Comparison of ENCODE assay signal across 25 cellular contexts in genomic region chr17:18234853-18235380, GRCh38. TPM values are rescaled to one million over a fixed set of nuclear protein-coding genes. Genes with fewer than 3 reads are reported as not detected.
DNase-seq lines count a peak whose midpoint lies in the region; ATAC-seq, FAIRE-seq and TF ChIP-seq lines count a peak whose summit lies in the region.
"Had no signal": no experiment of that assay in that cellular context is flagged by ENCODE, and none has a peak within 500 bp of the region (broad histone marks: within the 10 kb centered on the region; RNA-seq: fewer than 3 reads in every experiment).

No MANE protein-coding gene starts in this region.

- peak overlapping the region; percentile 78 for H3K27ac ChIP-seq in keratinocyte (ENCODE audit: control insufficient read depth, insufficient read depth, low read length)
- peak overlapping the region; percentile 55 for H3K27ac ChIP-seq in suprapubic skin
- no peak overlapping the region for H3K27ac ChIP-seq in small intestine (ENCODE audit: low read depth in 1 of 2, low read length in 1 of 2)
- H3K27ac ChIP-seq: hepatocyte, neural progenitor cell, prostate gland, SJCRH30, upper lobe of left lung had no signal

- H3K27me3 Mint-ChIP-seq in activated T-cell treated with anti-CD3 and anti-CD28 coated beads, Interleukin-2, amount 50 U/mL, for 24 hours = no peaks in the 10 kb centered on the region
- H3K27me3 Mint-ChIP-seq in activated T-helper 2 cell treated with anti-CD3 and anti-CD28 coated beads, Interferon-gamma antibody, Interleukin-2, Interleukin-4, amounts not matched to agents 10 μg/mL and 5 μg/mL and 100 μg/mL, durations not matched to agents 14 hours and 24 hours and 36 hours (ENCODE audit: low read depth) = no peaks in the 10 kb centered on the region
- H3K27me3 Mint-ChIP-seq: activated CD4-positive, alpha-beta T cell treated with anti-CD3 and anti-CD28 coated beads, Interleukin-2, amount 10 ng/mL, durations not matched to agents 24 days and 14 days; stimulated activated naive CD8-positive, alpha-beta T cell treated with anti-CD3 and anti-CD28 coated beads, Interleukin-15, amount 100 ng/mL, for 72 hours had no signal

- DNase-seq in activated T-cell treated with anti-CD3 and anti-CD28 coated beads, Interleukin-2, amount 50 U/mL, for 24 hours = no peak
- DNase-seq in activated T-cell treated with anti-CD3 and anti-CD28 coated beads, Interleukin-2, amount 50 U/mL, for 48 hours = no peak
- DNase-seq in activated T-helper 2 cell treated with anti-CD3 and anti-CD28 coated beads, Interferon-gamma antibody, Interleukin-2, Interleukin-4, amounts not matched to agents 10 μg/mL and 5 μg/mL and 100 μg/mL, durations not matched to agents 14 hours and 24 hours and 36 hours (ENCODE audit: low spot score) = no peak
- DNase-seq in keratinocyte (ENCODE audit: low read depth, low spot score) (no peak), suprapubic skin (ENCODE audit: low spot score in 2 of 2) (peak in 1 of 2 donors; percentile 48), small intestine (no peak)
- DNase-seq: activated CD4-positive, alpha-beta T cell treated with anti-CD3 and anti-CD28 coated beads, Interleukin-2, amount 10 ng/mL, durations not matched to agents 24 days and 14 days; DMS79 treated with DMSO at 0.1 percent for 48 hours; erythroblast; immature natural killer cell; left ventricle myocardium superior; NCI-H1092 treated with DMSO at 0.1 percent for 48 hours; NCI-H2029 treated with DMSO at 0.1 percent for 48 hours; NCI-H82; SJCRH30; stimulated activated naive CD8-positive, alpha-beta T cell treated with anti-CD3 and anti-CD28 coated beads, Interleukin-15, amount 100 ng/mL, for 72 hours had no signal

- WGBS in suprapubic skin = 91% methylated on average over 15 of the region's 22 CpGs
- WGBS in small intestine, 3 donors = 95 to 97% (median 95%) methylated on average over 22 of the region's 22 CpGs

- no peak for TF ChIP-seq POLR2A in suprapubic skin (IDR thresholded peaks at IDR 0.05)

- no peak overlapping the region for H2AFZ ChIP-seq in keratinocyte (ENCODE audit: control insufficient read depth, low read length)
- H2AFZ ChIP-seq: hepatocyte, neural progenitor cell had no signal

- FAIRE-seq in keratinocyte (lab: Jason Lieb, UNC) (no peak), small intestine (lab: Jason Lieb, UNC) (no peak)
- FAIRE-seq: A549, frontal cortex had no signal

- no peaks in the 10 kb centered on the region for H4K20me1 ChIP-seq in keratinocyte (ENCODE audit: control insufficient read depth, extremely low read depth, insufficient read depth, low read length)

- dilution Hi-C loops in keratinocyte (cut with MboI; ENCODE audit: extremely low pct_ligation_motif_present, low sequenced_read_pairs) = no loop called here

- no peak overlapping the region for H3K4me3 Mint-ChIP-seq in activated T-cell treated with anti-CD3 and anti-CD28 coated beads, Interleukin-2, amount 50 U/mL, for 24 hours
- H3K4me3 Mint-ChIP-seq in activated T-helper 2 cell treated with anti-CD3 and anti-CD28 coated beads, Interferon-gamma antibody, Interleukin-2, Interleukin-4, amounts not matched to agents 10 μg/mL and 5 μg/mL and 100 μg/mL, durations not matched to agents 14 hours and 24 hours and 36 hours (ENCODE audit: low read depth) = no peak overlapping the region
- H3K4me3 Mint-ChIP-seq: activated CD4-positive, alpha-beta T cell treated with anti-CD3 and anti-CD28 coated beads, Interleukin-2, amount 10 ng/mL, durations not matched to agents 24 days and 14 days; immature natural killer cell; neural progenitor cell; stimulated activated naive CD8-positive, alpha-beta T cell treated with anti-CD3 and anti-CD28 coated beads, Interleukin-15, amount 100 ng/mL, for 72 hours; T-helper 1 cell treated with Interleukin-12 subunit alpha and Interleukin-12 subunit beta and Interleukin-4 antibody, amounts not matched to agents 30 μg/mL and 1 μg/mL, for 36 hours had no signal

- peak overlapping the region; percentile 66 for H3K9ac ChIP-seq in keratinocyte (ENCODE audit: control insufficient read depth, extremely low read depth, insufficient read depth, low read length)
- H3K9ac ChIP-seq: neural progenitor cell had no signal

- peaks cover 5% of the 10 kb centered on the region for H3K79me2 ChIP-seq in keratinocyte (ENCODE audit: control insufficient read depth, insufficient read depth, low read length)

- H3K4me2 ChIP-seq in keratinocyte (ENCODE audit: control insufficient read depth, extremely low read depth, insufficient read depth, low read depth, low read length) = peak overlapping the region; percentile 62
- H3K4me2 ChIP-seq: A549, hepatocyte, neural progenitor cell had no signal

- H3K9me3 ChIP-seq in keratinocyte (ENCODE audit: control insufficient read depth, low read depth, low read length) (no peaks in the 10 kb centered on the region), suprapubic skin (no peaks in the 10 kb centered on the region), small intestine (ENCODE audit: control insufficient read depth, low read depth) (no peaks in the 10 kb centered on the region)
- H3K9me3 ChIP-seq: A549, prostate gland, SJCRH30, upper lobe of left lung had no signal

- H3K9me3 Mint-ChIP-seq in activated T-cell treated with anti-CD3 and anti-CD28 coated beads, Interleukin-2, amount 50 U/mL, for 24 hours = no peaks in the 10 kb centered on the region
- H3K9me3 Mint-ChIP-seq in activated T-helper 2 cell treated with anti-CD3 and anti-CD28 coated beads, Interferon-gamma antibody, Interleukin-2, Interleukin-4, amounts not matched to agents 10 μg/mL and 5 μg/mL and 100 μg/mL, durations not matched to agents 14 hours and 24 hours and 36 hours = no peaks in the 10 kb centered on the region
- H3K9me3 Mint-ChIP-seq: activated CD4-positive, alpha-beta T cell treated with anti-CD3 and anti-CD28 coated beads, Interleukin-2, amount 10 ng/mL, durations not matched to agents 24 days and 14 days; immature natural killer cell; neural progenitor cell; stimulated activated naive CD8-positive, alpha-beta T cell treated with anti-CD3 and anti-CD28 coated beads, Interleukin-15, amount 100 ng/mL, for 72 hours; T-helper 1 cell treated with Interleukin-12 subunit alpha and Interleukin-12 subunit beta and Interleukin-4 antibody, amounts not matched to agents 30 μg/mL and 1 μg/mL, for 36 hours had no signal

- intact Hi-C loops in activated T-helper 2 cell treated with anti-CD3 and anti-CD28 coated beads, Interferon-gamma antibody, Interleukin-2, Interleukin-4, amounts not matched to agents 10 μg/mL and 5 μg/mL and 100 μg/mL, durations not matched to agents 14 hours and 24 hours and 36 hours (cut with micrococcal nuclease) = no loop called here

- ATAC-seq in GM21528 (IDR thresholded peaks at IDR 0.05; ENCODE audit: low FRiP score, unreplicated experiment) (no peak), GM18867 (IDR thresholded peaks at IDR 0.05; ENCODE audit: unreplicated experiment) (no peak)
- ATAC-seq: left ventricle myocardium superior had no signal

- TF ChIP-seq CTCF in keratinocyte (optimal IDR thresholded peaks at IDR 0.05 in 1 of 3, IDR thresholded peaks at IDR 0.05 in 1 of 3, conservative IDR thresholded peaks at IDR 0.05 in 1 of 3; ENCODE audit: extremely low read depth in 1 of 3, insufficient read depth in 2 of 3, low read length in 3 of 3) (no peak), suprapubic skin (IDR thresholded peaks at IDR 0.05) (no peak)

- no peak overlapping the region for H3K4me3 ChIP-seq in keratinocyte (ENCODE audit: control insufficient read depth in 2 of 3, extremely low read depth in 1 of 3, insufficient read depth in 2 of 3, low read depth in 1 of 3, low read length in 3 of 3)
- H3K4me3 ChIP-seq in suprapubic skin = no peak overlapping the region
- H3K4me3 ChIP-seq in small intestine (ENCODE audit: low read depth in 1 of 2, low read length in 2 of 2) = no peak overlapping the region
- H3K4me3 ChIP-seq: A549, hepatocyte, neural progenitor cell, prostate gland, SJCRH30, upper lobe of left lung had no signal

- H3K4me1 ChIP-seq in keratinocyte (ENCODE audit: control insufficient read depth, extremely low read depth, insufficient read depth, low read length) (peaks cover 17% of the 10 kb centered on the region), suprapubic skin (peaks cover 15% of the 10 kb centered on the region), small intestine (ENCODE audit: control insufficient read depth in 2 of 2, insufficient read depth in 1 of 2, low read depth in 1 of 2, low read length in 1 of 2) (no peaks in the 10 kb centered on the region)
- H3K4me1 ChIP-seq: prostate gland, SJCRH30, upper lobe of left lung had no signal

- H3K36me3 ChIP-seq in keratinocyte (ENCODE audit: control insufficient read depth in 2 of 2, extremely low read depth in 1 of 2, insufficient read depth in 2 of 2, low read length in 2 of 2) (peaks cover 22 to 31% of the 10 kb centered on the region in 2 experiments), suprapubic skin (peaks cover 56% of the 10 kb centered on the region), small intestine (ENCODE audit: control insufficient read depth in 2 of 2, insufficient read depth in 2 of 2, low read length in 2 of 2) (peaks cover 0 to 2% of the 10 kb centered on the region in 2 donors)
- H3K36me3 ChIP-seq: neural progenitor cell, prostate gland had no signal

- no peaks in the 10 kb centered on the region for H3K27me3 ChIP-seq in keratinocyte (ENCODE audit: control insufficient read depth, extremely low read depth, insufficient read depth, low read length)
- H3K27me3 ChIP-seq in suprapubic skin = no peaks in the 10 kb centered on the region
- H3K27me3 ChIP-seq in small intestine (ENCODE audit: control insufficient read depth in 2 of 2, insufficient read depth in 2 of 2, low read length in 2 of 2) = no peaks in the 10 kb centered on the region
- H3K27me3 ChIP-seq: hepatocyte, neural progenitor cell, SJCRH30, upper lobe of left lung had no signal

- peaks cover 15% of the 10 kb centered on the region for H3K4me1 Mint-ChIP-seq in activated T-cell treated with anti-CD3 and anti-CD28 coated beads, Interleukin-2, amount 50 U/mL, for 24 hours (ENCODE audit: low read depth)
- H3K4me1 Mint-ChIP-seq in activated T-helper 2 cell treated with anti-CD3 and anti-CD28 coated beads, Interferon-gamma antibody, Interleukin-2, Interleukin-4, amounts not matched to agents 10 μg/mL and 5 μg/mL and 100 μg/mL, durations not matched to agents 14 hours and 24 hours and 36 hours (ENCODE audit: low read depth) = peaks cover 4% of the 10 kb centered on the region

- H3K36me3 Mint-ChIP-seq in activated T-cell treated with anti-CD3 and anti-CD28 coated beads, Interleukin-2, amount 50 U/mL, for 24 hours (ENCODE audit: low read depth) = peaks cover 56% of the 10 kb centered on the region
- peaks cover 14% of the 10 kb centered on the region for H3K36me3 Mint-ChIP-seq in activated T-helper 2 cell treated with anti-CD3 and anti-CD28 coated beads, Interferon-gamma antibody, Interleukin-2, Interleukin-4, amounts not matched to agents 10 μg/mL and 5 μg/mL and 100 μg/mL, durations not matched to agents 14 hours and 24 hours and 36 hours (ENCODE audit: low read depth)

- peak overlapping the region; percentile 88 for H3K27ac Mint-ChIP-seq in activated T-cell treated with anti-CD3 and anti-CD28 coated beads, Interleukin-2, amount 50 U/mL, for 24 hours
- H3K27ac Mint-ChIP-seq in activated T-helper 2 cell treated with anti-CD3 and anti-CD28 coated beads, Interferon-gamma antibody, Interleukin-2, Interleukin-4, amounts not matched to agents 10 μg/mL and 5 μg/mL and 100 μg/mL, durations not matched to agents 14 hours and 24 hours and 36 hours = peak overlapping the region; percentile 61
- H3K27ac Mint-ChIP-seq: activated CD4-positive, alpha-beta T cell treated with anti-CD3 and anti-CD28 coated beads, Interleukin-2, amount 10 ng/mL, durations not matched to agents 24 days and 14 days; immature natural killer cell; neural progenitor cell; stimulated activated naive CD8-positive, alpha-beta T cell treated with anti-CD3 and anti-CD28 coated beads, Interleukin-15, amount 100 ng/mL, for 72 hours; T-helper 1 cell treated with Interleukin-12 subunit alpha and Interleukin-12 subunit beta and Interleukin-4 antibody, amounts not matched to agents 30 μg/mL and 1 μg/mL, for 36 hours had no signal

- H3K9me1 ChIP-seq in keratinocyte (ENCODE audit: control insufficient read depth, extremely low read depth, insufficient read depth, low read length) = no peaks in the 10 kb centered on the region

- no peak for TF ChIP-seq EP300 in suprapubic skin (IDR thresholded peaks at IDR 0.05)

RNA-seq across cellular contexts. Expression of gene LLGL1, which starts 9.5 kb away (rescaled TPM):
- total RNA-seq in activated T-helper 2 cell treated with anti-CD3 and anti-CD28 coated beads, Interferon-gamma antibody, Interleukin-2, Interleukin-4, amounts not matched to agents 10 μg/mL and 5 μg/mL and 100 μg/mL, durations not matched to agents 14 hours and 24 hours and 36 hours = 23.0 and 24.7 TPM in 2 replicates
- polyA plus RNA-seq in keratinocyte = 13.8 to 24.7 TPM (median 22.6 TPM) in 3 replicates
- 4.3 TPM for polyA plus RNA-seq in keratinocyte (2011; ENCODE audit: low read depth)
- polyA plus RNA-seq in keratinocyte (2011; cell fraction: cytosol; rRNA removed) = 13.0 and 26.4 TPM in 2 replicates
- 29.1 and 37.8 TPM in 2 replicates for polyA plus RNA-seq in keratinocyte (2011; cell fraction: nucleus; rRNA removed)
- 9.8 and 22.3 TPM in 2 replicates for polyA plus RNA-seq in keratinocyte (2012; ENCODE audit: low replicate concordance)
- 25.2 to 45.1 TPM (median 34.6 TPM) in 3 replicates for polyA minus RNA-seq in keratinocyte
- 54.5 TPM for polyA minus RNA-seq in keratinocyte (2011; cell fraction: cytosol; rRNA and poly(A)+ RNA removed)
- polyA minus RNA-seq in keratinocyte (2011; cell fraction: nucleus; rRNA and poly(A)+ RNA removed) = 32.7 and 34.8 TPM in 2 replicates
- total RNA-seq in suprapubic skin = 10 to 100 TPM; 27.7 to 37.1 (median 32.8) TPM
- polyA plus RNA-seq in small intestine = 1 to 10 TPM; 2.5 to 9.4 (median 3.0) TPM

RNA-seq across cellular contexts. Expression of gene FLII, which starts 23.6 kb away (rescaled TPM):
- 334 and 340 TPM in 2 replicates for total RNA-seq in activated T-helper 2 cell treated with anti-CD3 and anti-CD28 coated beads, Interferon-gamma antibody, Interleukin-2, Interleukin-4, amounts not matched to agents 10 μg/mL and 5 μg/mL and 100 μg/mL, durations not matched to agents 14 hours and 24 hours and 36 hours
- polyA plus RNA-seq in keratinocyte (376 to 509 TPM (median 404 TPM) in 3 replicates), small intestine (100 to 1,000 TPM; 152 to 360 (median 266) TPM)
- polyA plus RNA-seq in keratinocyte (2011; ENCODE audit: low read depth) = 190 TPM
- 385 and 410 TPM in 2 replicates for polyA plus RNA-seq in keratinocyte (2011; cell fraction: cytosol; rRNA removed)
- polyA plus RNA-seq in keratinocyte (2011; cell fraction: nucleus; rRNA removed) = 632 and 753 TPM in 2 replicates
- polyA plus RNA-seq in keratinocyte (2012; ENCODE audit: low replicate concordance) = 196 and 509 TPM in 2 replicates
- 589 to 1,561 TPM (median 721 TPM) in 3 replicates for polyA minus RNA-seq in keratinocyte
- polyA minus RNA-seq in keratinocyte (2011; cell fraction: cytosol; rRNA and poly(A)+ RNA removed) = 529 TPM
- 248 and 269 TPM in 2 replicates for polyA minus RNA-seq in keratinocyte (2011; cell fraction: nucleus; rRNA and poly(A)+ RNA removed)
- total RNA-seq in suprapubic skin = 100 to 1,000 TPM; 254 to 350 (median 291) TPM

RNA-seq across cellular contexts. Expression of gene MIEF2, which starts 25.5 kb away (rescaled TPM):
- 6.8 and 7.9 TPM in 2 replicates for total RNA-seq in activated T-helper 2 cell treated with anti-CD3 and anti-CD28 coated beads, Interferon-gamma antibody, Interleukin-2, Interleukin-4, amounts not matched to agents 10 μg/mL and 5 μg/mL and 100 μg/mL, durations not matched to agents 14 hours and 24 hours and 36 hours
- polyA plus RNA-seq in keratinocyte (7.9 to 12.8 TPM (median 9.1 TPM) in 3 replicates), small intestine (1 to 10 TPM; 4.9 to 8.4 (median 5.7) TPM)
- 5.2 TPM for polyA plus RNA-seq in keratinocyte (2011; ENCODE audit: low read depth)
- polyA plus RNA-seq in keratinocyte (2011; cell fraction: cytosol; rRNA removed) = 3.8 and 9.5 TPM in 2 replicates
- 40.0 and 41.1 TPM in 2 replicates for polyA plus RNA-seq in keratinocyte (2011; cell fraction: nucleus; rRNA removed)
- polyA plus RNA-seq in keratinocyte (2012; ENCODE audit: low replicate concordance) = 11.2 and 12.3 TPM in 2 replicates
- polyA minus RNA-seq in keratinocyte = 6.4 to 12.0 TPM (median 8.4 TPM) in 3 replicates
- polyA minus RNA-seq in keratinocyte (2011; cell fraction: cytosol; rRNA and poly(A)+ RNA removed) = 15.5 TPM
- 29.0 and 30.2 TPM in 2 replicates for polyA minus RNA-seq in keratinocyte (2011; cell fraction: nucleus; rRNA and poly(A)+ RNA removed)
- 10 to 100 TPM; 19.5 to 39.2 (median 27.5) TPM for total RNA-seq in suprapubic skin

RNA-seq across cellular contexts. Expression of gene ALKBH5, which starts 51.3 kb away (rescaled TPM):
- total RNA-seq in activated T-helper 2 cell treated with anti-CD3 and anti-CD28 coated beads, Interferon-gamma antibody, Interleukin-2, Interleukin-4, amounts not matched to agents 10 μg/mL and 5 μg/mL and 100 μg/mL, durations not matched to agents 14 hours and 24 hours and 36 hours = 164 and 165 TPM in 2 replicates
- polyA plus RNA-seq in keratinocyte (41.5 to 71.3 TPM (median 50.2 TPM) in 3 replicates), small intestine (10 to 100 TPM; 36.2 to 42.8 (median 38.4) TPM)
- 17.1 TPM for polyA plus RNA-seq in keratinocyte (2011; ENCODE audit: low read depth)
- polyA plus RNA-seq in keratinocyte (2011; cell fraction: cytosol; rRNA removed) = 51.0 and 54.6 TPM in 2 replicates
- polyA plus RNA-seq in keratinocyte (2011; cell fraction: nucleus; rRNA removed) = 30.2 and 31.4 TPM in 2 replicates
- 27.8 and 45.8 TPM in 2 replicates for polyA plus RNA-seq in keratinocyte (2012; ENCODE audit: low replicate concordance)
- polyA minus RNA-seq in keratinocyte = 85.6 to 109 TPM (median 91.2 TPM) in 3 replicates
- polyA minus RNA-seq in keratinocyte (2011; cell fraction: cytosol; rRNA and poly(A)+ RNA removed) = 113 TPM
- polyA minus RNA-seq in keratinocyte (2011; cell fraction: nucleus; rRNA and poly(A)+ RNA removed) = 29.6 and 33.9 TPM in 2 replicates
- total RNA-seq in suprapubic skin = 10 to 100 TPM; 67.1 to 92.7 (median 73.2) TPM

Comparison
In these comparisons a context has a peak if more than half of its experiments do, and no peak if none do; other contexts are left out.
1. H3K27ac ChIP-seq: peak in keratinocyte (single experiment) and suprapubic skin (single experiment); none in small intestine (0 of 2).